Comparison of ENCODE assay signal across 2 cellular contexts in genomic region chr6:126064257-126064993, GRCh38.
TF ChIP-seq lines count a peak whose summit lies in the region.

No MANE protein-coding gene starts in this region.

TF ChIP-seq in IMR-90, 13 proteins besides CTCF, POLR2A, EP300 and RAD21 (continued from another document):
- TF ChIP-seq USF2 (IDR thresholded peaks at IDR 0.05; ENCODE audit: low read depth, low read length) = no peak
- TF ChIP-seq CEBPB (IDR thresholded peaks at IDR 0.05; ENCODE audit: low read depth, low read length) = no peak
- no peak for TF ChIP-seq CHD1 (IDR thresholded peaks at IDR 0.05; ENCODE audit: low read depth, low read length)
- no peak for TF ChIP-seq RCOR1 (IDR thresholded peaks at IDR 0.05; ENCODE audit: insufficient replicate concordance, low read length)
- TF ChIP-seq MAFK (IDR thresholded peaks at IDR 0.05; ENCODE audit: low read depth, low read length) = no peak

TF ChIP-seq in SK-N-SH, 30 proteins besides CTCF, POLR2A, EP300 and RAD21 (continued from another document):
- TF ChIP-seq PBX3 (IDR thresholded peaks at IDR 0.05) (no peak), RCOR1 (IDR thresholded peaks at IDR 0.05; ENCODE audit: low read length) (no peak)
